8 cellular contexts compared by ENCODE assay signal in genomic region chr1:109773203-109773899, GRCh38.
DNase-seq lines count a peak whose midpoint lies in the region; ATAC-seq and TF ChIP-seq lines count a peak whose summit lies in the region.

No MANE protein-coding gene starts in this region.

- no peak overlapping the region for H3K4me3 ChIP-seq in astrocyte of the cerebellum (ENCODE audit: low read depth, low read length)

- peak; percentile 96 for TF ChIP-seq CTCF in astrocyte of the cerebellum (IDR thresholded peaks at IDR 0.05; ENCODE audit: low read depth, low read length, missing control alignments)

- DNase-seq in GM04503 (ENCODE audit: low read depth) (peak; percentile 45), NCI-H1930 (lab: John Stamatoyannopoulos, UW) (peak; percentile 43 to 62), T-helper 9 cell (peak; percentile 43), astrocyte of the cerebellum (ENCODE audit: low read depth) (peak; percentile 72), hippocampal formation (lab: John Stamatoyannopoulos, UW) (peak; percentile 72 to 76), smooth muscle cell of the brain vasculature (ENCODE audit: low read depth, low spot score) (peak; percentile 67)

- in situ Hi-C loops in astrocyte of the cerebellum (cut with HindIII; ENCODE audit: low sequenced_read_pairs): no loop called here

- ATAC-seq in HG02571 (IDR thresholded peaks at IDR 0.05; ENCODE audit: unreplicated experiment): peak; percentile 54
- ATAC-seq in HG03571 (IDR thresholded peaks at IDR 0.05; ENCODE audit: unreplicated experiment): no peak
